ENCODE assay signal across 26 cellular contexts in genomic region chr15:68374346-68374745, GRCh38. TPM values are rescaled to one million over a fixed set of nuclear protein-coding genes. Genes with fewer than 3 reads are reported as not detected.
A peak's percentile ranks its signal among the peaks of the same experiment; 100 is the strongest.
DNase-seq lines count a peak whose midpoint lies in the region; FAIRE-seq and TF ChIP-seq lines count a peak whose summit lies in the region.
"Had no signal": no experiment of that assay in that cellular context is flagged by ENCODE, and none has a peak within 500 bp of the region (broad histone marks: within the 10 kb centered on the region; RNA-seq: fewer than 3 reads in every experiment).

No MANE protein-coding gene starts in this region.

- 33% methylated on average over 1 of the region's 2 CpGs for WGBS in suprapubic skin

- peaks cover 47% of the 10 kb centered on the region for H3K36me3 Mint-ChIP-seq in chondrocyte (ENCODE audit: low read depth)
- no peaks in the 10 kb centered on the region for H3K36me3 Mint-ChIP-seq in nephron (ENCODE audit: low read depth)
- peaks cover 5% of the 10 kb centered on the region for H3K36me3 Mint-ChIP-seq in MCF 10A (ENCODE audit: insufficient read depth, unreplicated experiment)
- H3K36me3 Mint-ChIP-seq: CD8-positive, alpha-beta T cell had no signal

- CTCF ChIA-PET in MCF 10A (lab: Yijun Ruan, JAX): interaction anchor here (0.6 to 0.7 kb wide), 3 partner anchors 10 to 1631 kb away, joined by 3 read pairs; no protein-coding TSS in a partner anchor

- no peaks in the 10 kb centered on the region for H3K9me2 ChIP-seq in Loucy (replicated peaks; ENCODE audit: low read depth, low read length)
- H3K9me2 ChIP-seq: SK-N-SH had no signal

- H2AFZ ChIP-seq in Loucy (ENCODE audit: low read length): 0 out of 2 replicates have a peak overlapping the region, but pooled peaks have one; percentile 23

- H3K4me3 ChIP-seq in Loucy (ENCODE audit: low read length, poor library complexity, severe bottlenecking) (no peak overlapping the region), suprapubic skin (no peak overlapping the region)
- H3K4me3 ChIP-seq: esophagus muscularis mucosa, heart left ventricle, skin epidermis, thyroid gland had no signal

- H3K9me3 Mint-ChIP-seq in chondrocyte (ENCODE audit: low read depth) (no peaks in the 10 kb centered on the region), nephron (no peaks in the 10 kb centered on the region), MCF 10A (ENCODE audit: unreplicated experiment) (no peaks in the 10 kb centered on the region)
- H3K9me3 Mint-ChIP-seq: CD8-positive, alpha-beta T cell; naive thymus-derived CD4-positive, alpha-beta T cell had no signal

- no peak for TF ChIP-seq EP300 in suprapubic skin (IDR thresholded peaks at IDR 0.05)

- H3K79me2 ChIP-seq in Loucy (ENCODE audit: insufficient read depth, low read length): no peaks in the 10 kb centered on the region

- no peak overlapping the region for H3K27ac ChIP-seq in suprapubic skin
- H3K27ac ChIP-seq: esophagus muscularis mucosa, heart left ventricle, skin epidermis, thyroid gland had no signal

- no peak overlapping the region for H3K9ac ChIP-seq in Loucy (ENCODE audit: low read depth, low read length, poor library complexity, severe bottlenecking)
- H3K9ac ChIP-seq: SK-N-SH had no signal

- H3K4me2 ChIP-seq in Loucy (ENCODE audit: low read depth, low read length, poor library complexity, severe bottlenecking): no peak overlapping the region
- H3K4me2 ChIP-seq: SK-N-SH had no signal

- H3K4me1 ChIP-seq in Loucy (ENCODE audit: insufficient read depth, low read length, poor library complexity, severe bottlenecking) (peaks cover 15% of the 10 kb centered on the region), suprapubic skin (peaks cover 3% of the 10 kb centered on the region)
- H3K4me1 ChIP-seq: BE2C, esophagus muscularis mucosa, thyroid gland had no signal

- FAIRE-seq in HTR-8/SVneo (lab: Jason Lieb, UNC): no peak
- FAIRE-seq: kidney had no signal

- TF ChIP-seq POLR2A in suprapubic skin (IDR thresholded peaks at IDR 0.05): no peak

- no peak overlapping the region for H3K4me3 Mint-ChIP-seq in chondrocyte (ENCODE audit: unreplicated experiment)
- no peak overlapping the region for H3K4me3 Mint-ChIP-seq in nephron
- H3K4me3 Mint-ChIP-seq in MCF 10A (ENCODE audit: unreplicated experiment): no peak overlapping the region
- H3K4me3 Mint-ChIP-seq: CD8-positive, alpha-beta T cell; naive thymus-derived CD4-positive, alpha-beta T cell; T-helper 17 cell had no signal

- POLR2A ChIA-PET in MCF 10A (lab: Yijun Ruan, JAX): interaction anchor here (0.6 to 0.8 kb wide), 2 partner anchors 36 to 95 kb away, joined by 3 to 4 read pairs; no protein-coding TSS in a partner anchor

- no peaks in the 10 kb centered on the region for H3K9me3 ChIP-seq in Loucy (ENCODE audit: insufficient read depth, low read depth, low read length)
- H3K9me3 ChIP-seq in suprapubic skin: no peaks in the 10 kb centered on the region
- H3K9me3 ChIP-seq: BE2C, esophagus muscularis mucosa, heart left ventricle, SK-N-SH, thyroid gland had no signal

- H3K27me3 Mint-ChIP-seq in chondrocyte (ENCODE audit: low read depth) (no peaks in the 10 kb centered on the region), nephron (ENCODE audit: low read depth) (peaks cover 9% of the 10 kb centered on the region), MCF 10A (ENCODE audit: insufficient read depth, unreplicated experiment) (no peaks in the 10 kb centered on the region)

- BruUV-seq in MCF 10A (replicated peaks; lab: Mats Ljungman, UMichigan): no TSS peak

- TF ChIP-seq CTCF in Loucy (conservative IDR thresholded peaks at IDR 0.05; ENCODE audit: low read length) (no peak), chondrocyte (IDR thresholded peaks at IDR 0.05) (no peak), nephron (IDR thresholded peaks at IDR 0.05; ENCODE audit: unreplicated experiment in 3 of 3) (no peak), suprapubic skin (IDR thresholded peaks at IDR 0.05) (no peak), MCF 10A (IDR thresholded peaks at IDR 0.05; ENCODE audit: unreplicated experiment) (no peak)

- intact Hi-C loops in MCF 10A (cut with micrococcal nuclease): no loop called here

- peaks cover 8% of the 10 kb centered on the region for H3F3A ChIP-seq in Loucy (ENCODE audit: low read depth)

- H3K36me3 ChIP-seq in Loucy (ENCODE audit: insufficient read depth, low read length): no peaks in the 10 kb centered on the region
- no peaks in the 10 kb centered on the region for H3K36me3 ChIP-seq in suprapubic skin
- H3K36me3 ChIP-seq: BE2C, esophagus muscularis mucosa, heart left ventricle, thyroid gland had no signal

- DNase-seq in chondrocyte (ENCODE audit: low spot score): no peak
- peak; percentile 46 to 64 for DNase-seq in suprapubic skin (ENCODE audit: low spot score in 2 of 2)
- no peak for DNase-seq in iPS-NIHi11 (ENCODE audit: low spot score)
- DNase-seq in NCI-H1436 (lab: John Stamatoyannopoulos, UW): no peak
- no peak for DNase-seq in MCF 10A (ENCODE audit: unreplicated experiment)
- no peak for DNase-seq in HTR-8/SVneo (ENCODE audit: insufficient read length, low spot score)
- DNase-seq: activated naive CD4-positive, alpha-beta T cell treated with Interleukin-2 at 50 U/mL for 16 hours; BE2C; caudate nucleus; foreskin fibroblast; KG1; kidney; MM.1S; NCI-H2029 treated with DMSO at 0.1 percent for 48 hours; NCI-H524 treated with DMSO at 0.1 percent for 48 hours; SK-N-SH; stimulated activated naive CD4-positive, alpha-beta T cell; T-helper 17 cell; thyroid gland had no signal

- H3K27ac Mint-ChIP-seq in chondrocyte (ENCODE audit: unreplicated experiment): peak overlapping the region; percentile 32
- H3K27ac Mint-ChIP-seq in nephron: peak overlapping the region in 2 of 3 experiments; percentile 17 to 54
- no peak overlapping the region for H3K27ac Mint-ChIP-seq in MCF 10A (ENCODE audit: low read depth, unreplicated experiment)
- H3K27ac Mint-ChIP-seq: CD8-positive, alpha-beta T cell; naive thymus-derived CD4-positive, alpha-beta T cell; T-helper 17 cell had no signal

- H3K27me3 ChIP-seq in Loucy (ENCODE audit: insufficient read depth, low read length, poor library complexity, severe bottlenecking) (no peaks in the 10 kb centered on the region), suprapubic skin (no peaks in the 10 kb centered on the region)
- H3K27me3 ChIP-seq: BE2C, esophagus muscularis mucosa, heart left ventricle, thyroid gland had no signal

- peaks cover 82% of the 10 kb centered on the region for H3K4me1 Mint-ChIP-seq in chondrocyte (ENCODE audit: low read depth)
- H3K4me1 Mint-ChIP-seq in nephron: peaks cover 39% of the 10 kb centered on the region
- no peaks in the 10 kb centered on the region for H3K4me1 Mint-ChIP-seq in MCF 10A (ENCODE audit: insufficient read depth, unreplicated experiment)

- no peaks in the 10 kb centered on the region for H4K20me1 ChIP-seq in Loucy (ENCODE audit: insufficient read depth, low read length, poor library complexity, severe bottlenecking)

RNA-seq across cellular contexts. Expression of gene ITGA11, which starts 57.6 kb away (rescaled TPM):
- 965 to 1,105 TPM (median 1,092 TPM) in 3 replicates for total RNA-seq in chondrocyte
- 1 to 10 TPM in 3 of 4 donors, under 1 TPM in 1; 0.83 to 3.6 (median 2.0) TPM for total RNA-seq in suprapubic skin
- total RNA-seq in MCF 10A (2022): 0.19 TPM in 1 of 2 replicates, not detected in the other
- total RNA-seq: CD8-positive, alpha-beta T cell had no signal

Comparison
In these comparisons a context has a peak if more than half of its experiments do, and no peak if none do; other contexts are left out.
1. DNase-seq: peak in suprapubic skin (2 of 2); none in chondrocyte (single experiment), iPS-NIHi11 (single experiment), NCI-H1436 (single experiment), MCF 10A (single experiment) and HTR-8/SVneo (single experiment).
2. RNA of gene ITGA11, which starts 57.6 kb away (total RNA-seq): 965 to 1,105 TPM in chondrocyte; 0.83 to 3.6 TPM in suprapubic skin and 0.19 TPM in MCF 10A; every median in the first group is over 100 times any median in the second.